12 cellular contexts compared by ENCODE assay signal in the genomic region with DNA sequence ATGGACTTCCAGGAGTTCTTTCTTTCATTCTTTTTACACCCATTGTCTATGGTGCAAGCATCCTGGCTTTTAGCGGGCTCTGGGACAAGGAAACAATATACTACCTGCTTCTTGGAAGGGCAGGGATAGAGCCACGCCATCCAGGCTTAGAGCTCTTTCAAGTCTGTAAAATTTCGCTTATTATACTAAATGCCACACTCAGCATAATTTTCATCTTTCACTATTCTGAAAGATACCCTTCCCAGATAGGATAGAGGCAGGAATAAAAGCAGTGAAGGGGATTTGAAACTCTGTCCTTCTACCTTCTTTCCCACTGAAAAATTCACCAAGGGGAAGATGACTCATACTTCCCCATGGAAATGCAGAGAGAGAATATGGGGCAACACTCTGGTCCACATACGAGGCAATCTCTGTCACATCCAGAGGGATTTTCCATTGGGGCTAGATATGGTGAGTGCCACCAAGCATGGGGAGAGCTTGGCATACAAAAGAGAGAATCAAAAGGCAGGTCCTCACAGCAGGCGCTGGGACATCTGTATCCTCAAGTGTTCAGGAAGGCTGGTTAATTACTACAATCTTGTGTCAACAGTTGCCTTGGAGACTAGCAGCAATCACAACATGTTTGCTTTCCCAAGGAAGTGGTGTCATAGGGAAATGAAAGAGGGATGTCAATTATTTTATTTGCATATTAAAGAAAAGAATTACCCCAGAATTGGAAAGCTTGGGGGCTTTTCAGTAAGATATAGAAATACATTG.
A peak's percentile ranks its signal among the peaks of the same experiment; 100 is the strongest.
DNase-seq lines count a peak whose midpoint lies in the region; FAIRE-seq and TF ChIP-seq lines count a peak whose summit lies in the region.
"Had no signal": no experiment of that assay in that cellular context is flagged by ENCODE, and none has a peak within 500 bp of the region (broad histone marks: within the 10 kb centered on the region; RNA-seq: fewer than 3 reads in every experiment).

No MANE protein-coding gene starts in this region.

- H3K4me3 ChIP-seq in mesendoderm (ENCODE audit: low read length), result no peak overlapping the region
- no peak overlapping the region for H3K4me3 ChIP-seq in MG63
- H3K4me3 ChIP-seq: right atrium auricular region had no signal

- H3K79me2 ChIP-seq in H9 (ENCODE audit: insufficient read depth, low read length) (no peaks in the 10 kb centered on the region), mesendoderm (ENCODE audit: control insufficient read depth, insufficient read depth, low read length) (no peaks in the 10 kb centered on the region)

- H3K9ac ChIP-seq in H9 (ENCODE audit: extremely low read depth, insufficient read length, low read length) (no peak overlapping the region), mesendoderm (ENCODE audit: low read length) (no peak overlapping the region)

- H3K9me3 ChIP-seq in H9 (ENCODE audit: control insufficient read depth, low read depth, low read length), result no peaks in the 10 kb centered on the region
- H3K9me3 ChIP-seq in MG63, result no peaks in the 10 kb centered on the region
- H3K9me3 ChIP-seq: right atrium auricular region had no signal

- DNase-seq in H9 (no peak), NCI-H1930 (lab: John Stamatoyannopoulos, UW) (peak; percentile 23 to 39), SHP77 (lab: John Stamatoyannopoulos, UW) (peak; percentile 75 to 80), mesendoderm (peak; percentile 68), immature natural killer cell (no peak), MG63 (no peak), GM12891 (ENCODE audit: insufficient read length, low spot score) (no peak)
- DNase-seq: activated naive CD4-positive, alpha-beta T cell treated with anti-CD3 and anti-CD28 coated beads, Interleukin-2, amount 10 ng/mL, durations not matched to agents 7 days and 5 days; CD4-positive, CD25-positive, alpha-beta regulatory T cell; HCEC 1CT had no signal

- H3K36me3 Mint-ChIP-seq in H9 (ENCODE audit: insufficient read depth in 1 of 3, low read depth in 3 of 3), result no peaks in the 10 kb centered on the region
- H3K36me3 Mint-ChIP-seq in immature natural killer cell, result no peaks in the 10 kb centered on the region
- H3K36me3 Mint-ChIP-seq: activated naive CD4-positive, alpha-beta T cell treated with anti-CD3 and anti-CD28 coated beads, Interleukin-2, amount 10 ng/mL, durations not matched to agents 7 days and 5 days; CD4-positive, CD25-positive, alpha-beta regulatory T cell had no signal

- H2BK120ac ChIP-seq in H9 (ENCODE audit: low read depth, low read length, poor library complexity, severe bottlenecking) (no peak overlapping the region), mesendoderm (ENCODE audit: low read depth, low read length) (no peak overlapping the region)

- H3K27ac Mint-ChIP-seq in H9, result no peak overlapping the region
- no peak overlapping the region for H3K27ac Mint-ChIP-seq in immature natural killer cell
- H3K27ac Mint-ChIP-seq: activated naive CD4-positive, alpha-beta T cell treated with anti-CD3 and anti-CD28 coated beads, Interleukin-2, amount 10 ng/mL, durations not matched to agents 7 days and 5 days; CD4-positive, CD25-positive, alpha-beta regulatory T cell had no signal

- H4K20me1 ChIP-seq in H9 (ENCODE audit: control insufficient read depth, insufficient read depth, insufficient read length), result no peaks in the 10 kb centered on the region

- H2BK15ac ChIP-seq in H9 (ENCODE audit: low read depth, low read length), result no peak overlapping the region
- no peak overlapping the region for H2BK15ac ChIP-seq in mesendoderm (replicated peaks; ENCODE audit: low read depth)

- no CpG with 5 or more reads among the region's 5 CpGs for whole genome bisulfite sequencing in H9 (ENCODE audit: extremely low coverage, insufficient read length, low lambda C conversion rate)
- WGBS in mesendoderm (ENCODE audit: extremely low coverage, insufficient coverage, low lambda C conversion rate), result no CpG with 5 or more reads among the region's 5 CpGs

- H3K4me1 Mint-ChIP-seq in H9 (peaks cover 5 to 7% of the 10 kb centered on the region in 2 experiments; a peak in 3 of 4 replicates), immature natural killer cell (no peaks in the 10 kb centered on the region)
- H3K4me1 Mint-ChIP-seq: activated naive CD4-positive, alpha-beta T cell treated with anti-CD3 and anti-CD28 coated beads, Interleukin-2, amount 10 ng/mL, durations not matched to agents 7 days and 5 days; CD4-positive, CD25-positive, alpha-beta regulatory T cell had no signal

- TF ChIP-seq CTCF in H9 (conservative IDR thresholded peaks at IDR 0.05), result no peak

- H3K4ac ChIP-seq in H9 (ENCODE audit: low read depth, low read length) (no peak overlapping the region), mesendoderm (ENCODE audit: low read depth, low read length) (no peak overlapping the region)

- H3T11ph ChIP-seq in H9 (ENCODE audit: low read length), result no peak overlapping the region

- H3K9me3 Mint-ChIP-seq in H9 (no peaks in the 10 kb centered on the region), immature natural killer cell (peaks cover 0 to 7% (median 3%) of the 10 kb centered on the region in 6 donors)
- H3K9me3 Mint-ChIP-seq: activated naive CD4-positive, alpha-beta T cell treated with anti-CD3 and anti-CD28 coated beads, Interleukin-2, amount 10 ng/mL, durations not matched to agents 7 days and 5 days had no signal

- H3K4me1 ChIP-seq in H9 (ENCODE audit: insufficient read depth, low read length) (peaks cover 5% of the 10 kb centered on the region; the same call in 1 of the 2 replicates), mesendoderm (ENCODE audit: control insufficient read depth, low read depth, low read length) (no peaks in the 10 kb centered on the region)

- no peak overlapping the region for H3K27ac ChIP-seq in H9 (ENCODE audit: insufficient read length, low read depth, low read length)
- H3K27ac ChIP-seq in mesendoderm (ENCODE audit: low read depth, low read length), result no peak overlapping the region
- H3K27ac ChIP-seq: right atrium auricular region had no signal

- no peak overlapping the region for H4K5ac ChIP-seq in H9 (ENCODE audit: insufficient read length, low read depth, low read length)
- H4K5ac ChIP-seq in mesendoderm (ENCODE audit: low read length), result no peak overlapping the region

- H3K4me3 Mint-ChIP-seq in H9 (no peak overlapping the region), immature natural killer cell (no peak overlapping the region)
- H3K4me3 Mint-ChIP-seq: activated naive CD4-positive, alpha-beta T cell treated with anti-CD3 and anti-CD28 coated beads, Interleukin-2, amount 10 ng/mL, durations not matched to agents 7 days and 5 days; CD4-positive, CD25-positive, alpha-beta regulatory T cell had no signal

- H2BK5ac ChIP-seq in H9 (ENCODE audit: insufficient read length, low read length) (no peak overlapping the region), mesendoderm (ENCODE audit: low read length) (no peak overlapping the region)

- H3K23ac ChIP-seq in H9 (ENCODE audit: insufficient read length, low read depth, low read length) (no peak overlapping the region), mesendoderm (ENCODE audit: low read length) (no peak overlapping the region)

- H4K91ac ChIP-seq in H9 (ENCODE audit: insufficient read length, low read depth, low read length), result no peak overlapping the region

- no peaks in the 10 kb centered on the region for H3K23me2 ChIP-seq in H9 (ENCODE audit: insufficient read length, low read depth, low read length, poor library complexity, severe bottlenecking)

- no peaks in the 10 kb centered on the region for H3K79me1 ChIP-seq in H9 (ENCODE audit: insufficient read depth, low read depth, low read length, poor library complexity, severe bottlenecking)
- no peaks in the 10 kb centered on the region for H3K79me1 ChIP-seq in mesendoderm (ENCODE audit: low read length)

- H3K27me3 Mint-ChIP-seq in H9 (ENCODE audit: low read depth) (no peaks in the 10 kb centered on the region), immature natural killer cell (ENCODE audit: low read depth in 3 of 3) (peaks cover 0 to 2% (median 0%) of the 10 kb centered on the region in 3 donors)
- H3K27me3 Mint-ChIP-seq: activated naive CD4-positive, alpha-beta T cell treated with anti-CD3 and anti-CD28 coated beads, Interleukin-2, amount 10 ng/mL, durations not matched to agents 7 days and 5 days; CD4-positive, CD25-positive, alpha-beta regulatory T cell had no signal

- H2BK12ac ChIP-seq in H9 (ENCODE audit: insufficient read length, low read depth, low read length), result no peak overlapping the region

- FAIRE-seq in GM12891 (lab: Jason Lieb, UNC), result no peak
- FAIRE-seq: islet of Langerhans had no signal

- no peak overlapping the region for H4K8ac ChIP-seq in H9 (replicated peaks; ENCODE audit: insufficient read length, low read depth, low read length)
- no peak overlapping the region for H4K8ac ChIP-seq in mesendoderm (ENCODE audit: low read depth, low read length)

- H3K14ac ChIP-seq in H9 (ENCODE audit: insufficient read depth, low read length), result peak overlapping the region; percentile 25; the same call in 1 of the 2 replicates

- no peak overlapping the region for H2AFZ ChIP-seq in H9 (ENCODE audit: low read length)

- no peak overlapping the region for H2BK20ac ChIP-seq in H9 (ENCODE audit: low read depth, low read length, poor library complexity, severe bottlenecking)

- H3K36me3 ChIP-seq in mesendoderm (ENCODE audit: control insufficient read depth, insufficient read depth, low read length) (no peaks in the 10 kb centered on the region), MG63 (no peaks in the 10 kb centered on the region)
- H3K36me3 ChIP-seq: right atrium auricular region had no signal

- no peak overlapping the region for H3K56ac ChIP-seq in H9 (ENCODE audit: insufficient read length, low read depth, low read length)
- H3K56ac ChIP-seq in mesendoderm (ENCODE audit: low read length), result no peak overlapping the region

- no peak for TF ChIP-seq POLR2A in GM12891 (IDR thresholded peaks at IDR 0.05; ENCODE audit: low read depth, low read length)

- H3K18ac ChIP-seq in H9 (ENCODE audit: insufficient read length, low read depth, low read length) (no peak overlapping the region), mesendoderm (ENCODE audit: low read length) (no peak overlapping the region)

- H3K27me3 ChIP-seq in H9 (ENCODE audit: insufficient read depth, low read length) (no peaks in the 10 kb centered on the region), mesendoderm (ENCODE audit: insufficient read depth, low read length, poor library complexity) (no peaks in the 10 kb centered on the region), MG63 (no peaks in the 10 kb centered on the region)
- H3K27me3 ChIP-seq: right atrium auricular region had no signal

- H2AK5ac ChIP-seq in H9 (ENCODE audit: insufficient read length, low read length) (no peak overlapping the region), mesendoderm (ENCODE audit: low read length) (no peak overlapping the region)

- H3K4me2 ChIP-seq in H9 (ENCODE audit: insufficient read depth, insufficient read length, low read length), result no peak overlapping the region
- no peak overlapping the region for H3K4me2 ChIP-seq in mesendoderm (ENCODE audit: low read length)

TF ChIP-seq in GM12891, 5 proteins besides CTCF, POLR2A, EP300 and RAD21:
- TF ChIP-seq POLR2AphosphoS5 (IDR thresholded peaks at IDR 0.05; ENCODE audit: low read depth, low read length) (no peak), POU2F2 (IDR thresholded peaks at IDR 0.05; ENCODE audit: low read depth, low read length) (no peak), PAX5 (IDR thresholded peaks at IDR 0.05; ENCODE audit: insufficient read depth, low read length, severe bottlenecking) (no peak), SPI1 (IDR thresholded peaks at IDR 0.05; ENCODE audit: low read depth, low read length) (no peak), TAF1 (IDR thresholded peaks at IDR 0.05; ENCODE audit: low read depth, low read length) (no peak)

Comparison
In these comparisons a context has a peak if more than half of its experiments do, and no peak if none do; other contexts are left out.
1. DNase-seq: peak in NCI-H1930 (2 of 2), SHP77 (2 of 2) and mesendoderm (single experiment); none in H9 (single experiment), immature natural killer cell (0 of 3), MG63 (single experiment) and GM12891 (single experiment).